23 cellular contexts compared by ENCODE assay signal in the genomic region with DNA sequence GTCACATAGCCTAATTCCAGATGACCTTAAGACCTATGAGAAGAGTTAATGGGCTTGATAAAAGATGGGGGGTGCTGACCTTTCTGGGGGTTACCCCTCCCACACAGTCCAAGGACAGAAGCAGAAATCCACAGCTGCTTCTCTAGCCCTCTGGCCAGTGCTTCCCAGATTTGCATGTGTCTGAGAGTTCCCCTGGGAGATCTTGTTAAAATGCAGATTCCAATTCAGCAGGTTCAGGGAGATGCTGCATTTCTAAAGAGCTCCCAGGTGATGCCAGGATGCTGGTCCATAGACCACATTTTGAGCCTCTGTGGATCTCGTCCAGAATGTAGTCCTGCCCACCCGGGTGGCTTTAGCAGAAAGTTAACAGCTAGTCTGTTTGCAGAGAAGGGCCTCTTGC.
DNase-seq lines count a peak whose midpoint lies in the region; ATAC-seq and TF ChIP-seq lines count a peak whose summit lies in the region.
"Had no signal": no experiment of that assay in that cellular context is flagged by ENCODE, and none has a peak within 500 bp of the region (broad histone marks: within the 10 kb centered on the region; RNA-seq: fewer than 3 reads in every experiment).

No MANE protein-coding gene starts in this region.

- CTCF ChIA-PET in WTC11 (lab: Charles Lee) = interaction anchor here (0.7 to 3.0 kb wide), 11 partner anchors 13 to 246 kb away, joined by 3 to 12 read pairs (median 3); partner anchors contain the start of gene WSCD2

- intact Hi-C loops in head of caudate nucleus (cut with DNase I) = no loop called here

- DNase-seq in NCI-H82 (lab: John Stamatoyannopoulos, UW) (peak; percentile 78), WTC11 (ENCODE audit: low spot score) (no peak), iPS-NIHi7 (ENCODE audit: extremely low spot score) (peak; percentile 24), T-helper 17 cell (no peak), head of caudate nucleus (no peak), HCEC 1CT (no peak)
- no peak for DNase-seq in activated CD4-positive, alpha-beta T cell treated with anti-CD3 and anti-CD28 coated beads, Interleukin-2, amount 50 U/mL, for 1 hour
- DNase-seq: ACHN; BE2C; C1 segment of cervical spinal cord; CD4-positive, CD25-positive, alpha-beta regulatory T cell; CD8-positive, alpha-beta memory T cell; COR-L47; DMS 273 treated with DMSO at 0.1 percent for 48 hours; DMS53; DND-41; EL; GM23248; H9; IMR-90 had no signal

- H3K9me3 ChIP-seq in HUES64 (ENCODE audit: insufficient read depth, low read depth, low read length) (no peaks in the 10 kb centered on the region), T-helper 17 cell (ENCODE audit: control insufficient read depth, low read length, poor library complexity, severe bottlenecking) (no peaks in the 10 kb centered on the region)
- H3K9me3 ChIP-seq: BE2C had no signal

- POLR2A ChIA-PET in WTC11 (lab: Charles Lee) = no interaction called here

- H3K4me1 ChIP-seq in HUES64 (ENCODE audit: insufficient read depth, low read length) = peaks cover 9% of the 10 kb centered on the region; the same call in 1 of the 2 replicates

- TF ChIP-seq CTCF in WTC11 (IDR thresholded peaks at IDR 0.05) = no peak

- WGBS in HUES64 = 19% methylated on average over 2 of the region's 2 CpGs

- no peak overlapping the region for H3K4me3 ChIP-seq in HUES64 (ENCODE audit: low read length)
- H3K4me3 ChIP-seq: GM12878, GM23248, K562 had no signal

- H3K27me3 Mint-ChIP-seq in WTC11 (ENCODE audit: low read depth) = no peaks in the 10 kb centered on the region; the same call in none of the 2 replicates
- H3K27me3 Mint-ChIP-seq in T-helper 17 cell = peaks cover 43% of the 10 kb centered on the region

- H3K4me1 Mint-ChIP-seq in WTC11 = peaks cover 30% of the 10 kb centered on the region
- no peaks in the 10 kb centered on the region for H3K4me1 Mint-ChIP-seq in T-helper 17 cell
- H3K4me1 Mint-ChIP-seq: CD4-positive, CD25-positive, alpha-beta regulatory T cell; CD8-positive, alpha-beta memory T cell had no signal

- no peaks in the 10 kb centered on the region for H3K9me3 Mint-ChIP-seq in WTC11
- H3K9me3 Mint-ChIP-seq: H9 had no signal

- H3K9ac ChIP-seq in HUES64 (ENCODE audit: low read depth, low read length) = no peak overlapping the region
- H3K9ac ChIP-seq: GM23248 had no signal

- H3K36me3 Mint-ChIP-seq in WTC11 (no peaks in the 10 kb centered on the region), T-helper 17 cell (ENCODE audit: low read depth) (peaks cover 2% of the 10 kb centered on the region)
- H3K36me3 Mint-ChIP-seq: CD4-positive, CD25-positive, alpha-beta regulatory T cell; CD8-positive, alpha-beta memory T cell had no signal

- no peaks in the 10 kb centered on the region for H3K27me3 ChIP-seq in HUES64 (ENCODE audit: insufficient read depth, low read length)
- H3K27me3 ChIP-seq: BE2C had no signal

- H3K27ac Mint-ChIP-seq in WTC11 (no peak overlapping the region), T-helper 17 cell (no peak overlapping the region)
- H3K27ac Mint-ChIP-seq: CD4-positive, CD25-positive, alpha-beta regulatory T cell; CD8-positive, alpha-beta memory T cell had no signal

- ATAC-seq in WTC11 (peak; percentile 77), T-helper 17 cell (no peak)
- ATAC-seq: GM12878, K562 had no signal

- H3K36me3 ChIP-seq in HUES64 (ENCODE audit: insufficient read depth, low read length) = no peaks in the 10 kb centered on the region
- H3K36me3 ChIP-seq: BE2C had no signal

- H3K4me3 Mint-ChIP-seq in WTC11 (no peak overlapping the region), T-helper 17 cell (no peak overlapping the region)
- H3K4me3 Mint-ChIP-seq: CD4-positive, CD25-positive, alpha-beta regulatory T cell; CD8-positive, alpha-beta memory T cell had no signal

- peak overlapping the region; percentile 18; the same call in 1 of the 2 replicates for H3K27ac ChIP-seq in HUES64 (ENCODE audit: low read depth, low read length)
- H3K27ac ChIP-seq: GM23248 had no signal

TF ChIP-seq in WTC11, 78 proteins besides CTCF, POLR2A, EP300 and RAD21:
- TF ChIP-seq E2F4 (CRISPR knock-in tag; IDR thresholded peaks at IDR 0.05; ENCODE audit: borderline replicate concordance, low read depth) = no peak
- TF ChIP-seq, protein P1, sequence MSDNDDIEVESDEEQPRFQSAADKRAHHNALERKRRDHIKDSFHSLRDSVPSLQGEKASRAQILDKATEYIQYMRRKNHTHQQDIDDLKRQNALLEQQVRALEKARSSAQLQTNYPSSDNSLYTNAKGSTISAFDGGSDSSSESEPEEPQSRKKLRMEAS (CRISPR knock-in tag; IDR thresholded peaks at IDR 0.05) = no peak
- TF ChIP-seq ZNF317 (CRISPR knock-in tag; IDR thresholded peaks at IDR 0.05; ENCODE audit: borderline replicate concordance, low read depth) = 0 out of 2 replicates have a peak, but pooled peaks have one; percentile 18
- TF ChIP-seq, protein P2, sequence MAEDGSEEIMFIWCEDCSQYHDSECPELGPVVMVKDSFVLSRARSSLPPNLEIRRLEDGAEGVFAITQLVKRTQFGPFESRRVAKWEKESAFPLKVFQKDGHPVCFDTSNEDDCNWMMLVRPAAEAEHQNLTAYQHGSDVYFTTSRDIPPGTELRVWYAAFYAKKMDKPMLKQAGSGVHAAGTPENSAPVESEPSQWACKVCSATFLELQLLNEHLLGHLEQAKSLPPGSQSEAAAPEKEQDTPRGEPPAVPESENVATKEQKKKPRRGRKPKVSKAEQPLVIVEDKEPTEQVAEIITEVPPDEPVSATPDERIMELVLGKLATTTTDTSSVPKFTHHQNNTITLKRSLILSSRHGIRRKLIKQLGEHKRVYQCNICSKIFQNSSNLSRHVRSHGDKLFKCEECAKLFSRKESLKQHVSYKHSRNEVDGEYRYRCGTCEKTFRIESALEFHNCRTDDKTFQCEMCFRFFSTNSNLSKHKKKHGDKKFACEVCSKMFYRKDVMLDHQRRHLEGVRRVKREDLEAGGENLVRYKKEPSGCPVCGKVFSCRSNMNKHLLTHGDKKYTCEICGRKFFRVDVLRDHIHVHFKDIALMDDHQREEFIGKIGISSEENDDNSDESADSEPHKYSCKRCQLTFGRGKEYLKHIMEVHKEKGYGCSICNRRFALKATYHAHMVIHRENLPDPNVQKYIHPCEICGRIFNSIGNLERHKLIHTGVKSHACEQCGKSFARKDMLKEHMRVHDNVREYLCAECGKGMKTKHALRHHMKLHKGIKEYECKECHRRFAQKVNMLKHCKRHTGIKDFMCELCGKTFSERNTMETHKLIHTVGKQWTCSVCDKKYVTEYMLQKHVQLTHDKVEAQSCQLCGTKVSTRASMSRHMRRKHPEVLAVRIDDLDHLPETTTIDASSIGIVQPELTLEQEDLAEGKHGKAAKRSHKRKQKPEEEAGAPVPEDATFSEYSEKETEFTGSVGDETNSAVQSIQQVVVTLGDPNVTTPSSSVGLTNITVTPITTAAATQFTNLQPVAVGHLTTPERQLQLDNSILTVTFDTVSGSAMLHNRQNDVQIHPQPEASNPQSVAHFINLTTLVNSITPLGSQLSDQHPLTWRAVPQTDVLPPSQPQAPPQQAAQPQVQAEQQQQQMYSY (CRISPR knock-in tag; IDR thresholded peaks at IDR 0.05) = no peak
- no peak for TF ChIP-seq ATF3 (CRISPR knock-in tag; conservative IDR thresholded peaks at IDR 0.05)
TF ChIP-seq in WTC11: peak in this region for 1.

Comparison
In these comparisons a context has a peak if more than half of its experiments do, and no peak if none do; other contexts are left out.
1. DNase-seq: peak in NCI-H82 (single experiment) and iPS-NIHi7 (single experiment); none in WTC11 (single experiment), T-helper 17 cell (0 of 3), head of caudate nucleus (0 of 42), HCEC 1CT (single experiment) and activated CD4-positive, alpha-beta T cell treated with anti-CD3 and anti-CD28 coated beads, Interleukin-2, amount 50 U/mL, for 1 hour (single experiment).